ENCODE assay signal across 8 cellular contexts in the genomic region with DNA sequence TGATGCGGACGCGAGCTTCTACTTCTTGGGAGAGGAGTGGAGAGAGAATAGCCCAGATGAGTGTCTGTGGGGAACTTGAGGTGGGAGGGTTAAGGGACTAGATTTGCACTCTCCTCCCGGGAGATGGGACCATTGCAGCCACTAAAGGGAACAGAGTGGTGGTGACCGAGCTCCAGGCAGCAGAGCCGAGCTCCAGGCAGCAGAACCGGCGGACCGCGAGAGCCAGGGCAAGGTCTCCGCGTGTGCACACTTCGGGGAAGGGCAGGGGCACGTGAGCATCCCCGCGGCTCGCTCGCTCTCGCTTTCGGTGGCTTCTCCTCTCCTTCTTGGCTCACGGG. TPM values are rescaled to one million over a fixed set of nuclear protein-coding genes. Genes with fewer than 3 reads are reported as not detected.
A peak's percentile ranks its signal among the peaks of the same experiment; 100 is the strongest.
DNase-seq lines count a peak whose midpoint lies in the region; ATAC-seq lines count a peak whose summit lies in the region.

No MANE protein-coding gene starts in this region.

- no peak overlapping the region for H3K27ac ChIP-seq in ectodermal cell (ENCODE audit: insufficient read depth, low read depth, low read length, poor library complexity, severe bottlenecking)

- H3K9me3 ChIP-seq in MG63, result no peaks in the 10 kb centered on the region
- no peaks in the 10 kb centered on the region for H3K9me3 ChIP-seq in ectodermal cell (ENCODE audit: control insufficient read depth, low read length)

- WGBS in ectodermal cell, 2 experiments, result 0% methylated on average over 21 of the region's 21 CpGs

- H3K4me1 Mint-ChIP-seq in naive thymus-derived CD8-positive, alpha-beta T cell, result peaks cover 8 to 19% (median 16%) of the 10 kb centered on the region in 4 donors

- peaks cover 34 to 75% (median 54%) of the 10 kb centered on the region in 5 donors for H3K27me3 Mint-ChIP-seq in naive thymus-derived CD8-positive, alpha-beta T cell

- POLR2A ChIA-PET in naive thymus-derived CD8-positive, alpha-beta T cell (lab: Charles Lee), result interaction anchor here (0.6 kb wide), 1 partner anchor 56 kb away, joined by 5 read pairs; no protein-coding TSS in a partner anchor

- H3K4me3 ChIP-seq in MG63 (peak overlapping the region; percentile 46), ectodermal cell (ENCODE audit: insufficient read depth, low read depth, low read length) (peak overlapping the region; percentile 93)

- H3K9me3 Mint-ChIP-seq in naive thymus-derived CD8-positive, alpha-beta T cell, result no peaks in the 10 kb centered on the region

- H3K4me1 ChIP-seq in ectodermal cell (ENCODE audit: control insufficient read depth, insufficient read depth, low read length), result peaks cover 53% of the 10 kb centered on the region

- H3K4me3 Mint-ChIP-seq in naive thymus-derived CD8-positive, alpha-beta T cell, result peak overlapping the region; percentile 70 to 86 (median 77)

- ATAC-seq in naive thymus-derived CD8-positive, alpha-beta T cell, result peak; percentile 44 to 60

- DNase-seq in AG20443 (ENCODE audit: low spot score) (peak; percentile 61), MG63 (no peak), H4 (ENCODE audit: low spot score) (no peak), NCI-H1436 treated with DMSO at 0.1 percent for 48 hours (lab: John Stamatoyannopoulos, UW) (no peak), NCI-H510A treated with DMSO at 0.1 percent for 48 hours (lab: John Stamatoyannopoulos, UW) (no peak)
- DNase-seq in naive thymus-derived CD8-positive, alpha-beta T cell, result no peak
- DNase-seq in stimulated activated CD4-positive, alpha-beta T cell treated with anti-CD3 and anti-CD28 coated beads, Interleukin-12 subunit alpha, Interleukin-12 subunit beta, amount 100 ng/mL, for 4 hours, result no peak

- H3K36me3 ChIP-seq in MG63 (no peaks in the 10 kb centered on the region), ectodermal cell (ENCODE audit: control insufficient read depth, insufficient read depth, low read length) (peaks cover 5% of the 10 kb centered on the region)

- H3K27me3 ChIP-seq in MG63 (peaks cover 48% of the 10 kb centered on the region), ectodermal cell (ENCODE audit: control insufficient read depth, insufficient read depth, low read length, poor library complexity, severe bottlenecking) (no peaks in the 10 kb centered on the region)

- no peak overlapping the region for H3K27ac Mint-ChIP-seq in naive thymus-derived CD8-positive, alpha-beta T cell

- peaks cover 0 to 7% (median 0%) of the 10 kb centered on the region in 3 donors for H3K36me3 Mint-ChIP-seq in naive thymus-derived CD8-positive, alpha-beta T cell

RNA-seq across cellular contexts. Expression of gene IGDCC3, which starts 1.1 kb away (rescaled TPM):
- not detected in 2 replicates for total RNA-seq in MG63 (2014; rRNA removed; shearing (Covaris generic); ENCODE audit: low replicate concordance)
- 142 TPM for polyA plus RNA-seq in ectodermal cell (2013, experiment 1 of 4)
- 154 TPM for polyA plus RNA-seq in ectodermal cell (2013, experiment 2 of 4)
- 120 TPM for polyA plus RNA-seq in ectodermal cell (2013, experiment 3 of 4)
- 137 TPM for polyA plus RNA-seq in ectodermal cell (2013, experiment 4 of 4)
- not detected for total RNA-seq in naive thymus-derived CD8-positive, alpha-beta T cell
- not detected for polyA plus RNA-seq in naive thymus-derived CD8-positive, alpha-beta T cell
- total RNA-seq in H4 (2014; rRNA removed; shearing (Covaris generic)), result not detected in 2 replicates

RNA-seq across cellular contexts. Expression of gene IGDCC4, which starts 46.0 kb away (rescaled TPM):
- total RNA-seq in MG63 (2014; rRNA removed; shearing (Covaris generic); ENCODE audit: low replicate concordance), result 1.1 and 3.0 TPM in 2 replicates
- 23.5 TPM for polyA plus RNA-seq in ectodermal cell (2013, experiment 1 of 4)
- polyA plus RNA-seq in ectodermal cell (2013, experiment 2 of 4), result 30.4 TPM
- 18.7 TPM for polyA plus RNA-seq in ectodermal cell (2013, experiment 3 of 4)
- polyA plus RNA-seq in ectodermal cell (2013, experiment 4 of 4), result 25.9 TPM
- under 1 TPM; 0.08 to 0.14 TPM for total RNA-seq in naive thymus-derived CD8-positive, alpha-beta T cell
- under 1 TPM in 1 of 3 donors, not detected in 2; 0.12 TPM for polyA plus RNA-seq in naive thymus-derived CD8-positive, alpha-beta T cell
- total RNA-seq in H4 (2014; rRNA removed; shearing (Covaris generic)), result 0.10 and 0.14 TPM in 2 replicates
